1 cellular context compared by ENCODE assay signal in genomic region chr6:29733057-29733456, GRCh38.
TF ChIP-seq lines count a peak whose summit lies in the region.

No MANE protein-coding gene starts in this region.

TF ChIP-seq in HepG2, 621 proteins besides CTCF, POLR2A, EP300 and RAD21 (continued from another document):
- TF ChIP-seq GMEB1 (CRISPR knock-in tag; IDR thresholded peaks at IDR 0.05; ENCODE audit: borderline replicate concordance) = no peak
- no peak for TF ChIP-seq KAT8 (CRISPR knock-in tag; IDR thresholded peaks at IDR 0.05)
